27 cellular contexts compared by ENCODE assay signal in genomic region chr12:26767865-26768264, GRCh38.
"Had no signal": no experiment of that assay in that cellular context is flagged by ENCODE, and none has a peak within 500 bp of the region (broad histone marks: within the 10 kb centered on the region; RNA-seq: fewer than 3 reads in every experiment).

No MANE protein-coding gene starts in this region.

- DNase-seq: activated CD4-positive, alpha-beta T cell treated with anti-CD3 and anti-CD28 coated beads for 4 hours; activated CD4-positive, alpha-beta T cell treated with anti-CD3 and anti-CD28 coated beads, Interleukin-2, amount 50 U/mL, for 48 hours; activated CD4-positive, CD25-positive, alpha-beta regulatory T cell; activated CD8-positive, alpha-beta memory T cell treated with anti-CD3 and anti-CD28 coated beads, Interleukin-2, amount 50 U/mL, for 48 hours; activated effector memory CD4-positive, alpha-beta T cell treated with anti-CD3 and anti-CD28 coated beads, Interleukin-2, amount 50 U/mL, for 16 hours; activated naive CD4-positive, alpha-beta T cell treated with anti-CD3 and anti-CD28 coated beads, Interleukin-2, amount 10 ng/mL, durations not matched to agents 7 days and 5 days; activated T-cell treated with anti-CD3 and anti-CD28 coated beads, Interleukin-2, amount 50 U/mL, for 72 hours; amygdala; colonic mucosa; dorsolateral prefrontal cortex; effector memory CD8-positive, alpha-beta T cell; foreskin melanocyte; left ventricle myocardium inferior; naive thymus-derived CD8-positive, alpha-beta T cell; posterior cingulate gyrus; small intestine; stimulated activated CD4-positive, alpha-beta T cell treated with anti-CD3 and anti-CD28 coated beads, Interleukin-2, amount 100 ng/mL, for 24 hours; stomach; transverse colon had no signal

- H3K27me3 ChIP-seq: colonic mucosa, dorsolateral prefrontal cortex, neural progenitor cell, stomach, suprapubic skin, transverse colon, vagina had no signal

- H2AFZ ChIP-seq: neural progenitor cell had no signal

- H3K4me3 ChIP-seq: colonic mucosa, dorsolateral prefrontal cortex, left ventricle myocardium inferior, neural progenitor cell, stomach, suprapubic skin, transverse colon, vagina had no signal

- FAIRE-seq: bronchial epithelial cell, endothelial cell of umbilical vein had no signal

- H3K4me2 ChIP-seq: neural progenitor cell had no signal

- H3K36me3 ChIP-seq: colonic mucosa, left ventricle myocardium inferior, neural progenitor cell, stomach, suprapubic skin, transverse colon, vagina had no signal

- ATAC-seq: activated T-cell treated with anti-CD3 and anti-CD28 coated beads, Interleukin-2, amount 50 U/mL, for 72 hours; effector memory CD8-positive, alpha-beta T cell; esophagus mucosa; naive thymus-derived CD8-positive, alpha-beta T cell; sciatic nerve; stimulated activated memory B cell treated with anti-CD40 and anti-IgM and Interleukin-4, amounts not matched to agents 10 μg/mL and 1 μg/mL and 100 μg/mL, for 72 hours had no signal

- H3K9ac ChIP-seq: neural progenitor cell had no signal

- H3K9me3 ChIP-seq: colonic mucosa, suprapubic skin, vagina had no signal

- H3K27ac ChIP-seq: colonic mucosa, dorsolateral prefrontal cortex, left ventricle myocardium inferior, neural progenitor cell, suprapubic skin, transverse colon, vagina had no signal

- H3K4me1 ChIP-seq: colonic mucosa, neural progenitor cell, vagina had no signal
